Comparison of ENCODE assay signal across 11 cellular contexts in the genomic region with DNA sequence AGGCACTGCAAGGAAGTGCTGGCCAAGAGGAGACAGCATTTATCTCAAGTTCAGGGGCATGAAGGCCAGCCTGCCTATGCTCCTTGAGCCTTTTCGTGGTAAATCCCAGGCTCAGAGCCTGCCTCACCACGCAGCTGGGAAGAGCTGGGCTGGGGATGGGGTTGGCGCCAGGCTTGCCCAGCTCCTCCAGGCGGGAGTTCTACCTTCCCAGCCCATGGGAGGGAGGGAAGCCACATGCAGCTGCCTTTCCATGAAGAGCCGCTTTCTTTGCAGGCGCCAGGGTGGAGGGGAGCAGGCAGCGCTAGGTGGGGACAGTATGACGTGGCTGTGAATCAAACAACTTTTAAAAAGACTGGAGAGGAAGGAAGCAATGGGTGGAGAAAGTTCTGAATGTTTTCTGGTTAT.
A peak's percentile ranks its signal among the peaks of the same experiment; 100 is the strongest.
DNase-seq lines count a peak whose midpoint lies in the region; ATAC-seq, FAIRE-seq and TF ChIP-seq lines count a peak whose summit lies in the region.
"Had no signal": no experiment of that assay in that cellular context is flagged by ENCODE, and none has a peak within 500 bp of the region (broad histone marks: within the 10 kb centered on the region; RNA-seq: fewer than 3 reads in every experiment).

No MANE protein-coding gene starts in this region.

- ATAC-seq in HG03159 (IDR thresholded peaks at IDR 0.05; ENCODE audit: unreplicated experiment) = no peak

- no peak overlapping the region for H3K4me3 ChIP-seq in cardiac fibroblast (replicated peaks in 1 of 2; ENCODE audit: low read depth in 2 of 2, low read length in 2 of 2)
- H3K4me3 ChIP-seq: skin epidermis had no signal

- TF ChIP-seq CTCF in cardiac fibroblast (IDR thresholded peaks at IDR 0.05; ENCODE audit: low read depth, low read length) = no peak

- DNase-seq in HCEC 1CT (peak; percentile 59), cardiac fibroblast (ENCODE audit: low read depth in 2 of 2) (peak; percentile 24 to 35), iPS-NIHi11 (ENCODE audit: low spot score) (peak; percentile 65), retina (peak; percentile 35), HTR-8/SVneo (ENCODE audit: insufficient read length, low spot score) (no peak), epidermal melanocyte (ENCODE audit: insufficient read length, low spot score) (no peak)
- DNase-seq in stimulated activated CD4-positive, alpha-beta T cell treated with anti-CD3 and anti-CD28 coated beads, Interleukin-2, amount 100 ng/mL, for 48 hours = no peak
- DNase-seq: activated CD4-positive, CD25-positive, alpha-beta regulatory T cell; DMS53 had no signal

- no peak for FAIRE-seq in HTR-8/SVneo (lab: Jason Lieb, UNC)

Comparison
In these comparisons a context has a peak if more than half of its experiments do, and no peak if none do; other contexts are left out.
1. DNase-seq: peak in HCEC 1CT (single experiment), cardiac fibroblast (2 of 2), iPS-NIHi11 (single experiment) and retina (single experiment); none in stimulated activated CD4-positive, alpha-beta T cell treated with anti-CD3 and anti-CD28 coated beads, Interleukin-2, amount 100 ng/mL, for 48 hours (0 of 2), HTR-8/SVneo (single experiment) and epidermal melanocyte (single experiment).